In the genomic region with DNA sequence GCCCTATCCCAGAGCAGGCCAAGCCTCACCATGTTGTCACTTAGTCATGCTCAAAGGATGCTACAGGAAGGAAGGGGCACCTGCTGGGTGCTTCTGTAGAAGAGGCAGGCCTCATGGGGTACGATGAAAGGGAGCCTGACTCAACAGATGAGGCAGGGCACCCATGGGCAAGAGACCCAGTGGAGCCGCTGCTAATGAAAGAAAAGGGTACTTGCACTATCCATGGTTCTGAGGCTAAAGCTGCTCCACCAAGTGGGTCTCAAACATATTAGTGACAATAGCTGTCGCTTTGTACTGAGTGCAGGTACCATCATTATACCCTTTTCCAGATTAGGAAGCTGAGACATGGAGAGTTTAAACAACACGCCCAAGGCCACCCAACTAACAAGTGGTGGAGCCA, we compare ENCODE assay signal across 15 cellular contexts.
DNase-seq lines count a peak whose midpoint lies in the region; ATAC-seq and TF ChIP-seq lines count a peak whose summit lies in the region.
"Had no signal": no experiment of that assay in that cellular context is flagged by ENCODE, and none has a peak within 500 bp of the region (broad histone marks: within the 10 kb centered on the region; RNA-seq: fewer than 3 reads in every experiment).

No MANE protein-coding gene starts in this region.

- no peaks in the 10 kb centered on the region for H3K9me3 Mint-ChIP-seq in H9

- no peak overlapping the region for H2BK5ac ChIP-seq in H9 (ENCODE audit: insufficient read length, low read length)

- no peak overlapping the region for H2BK12ac ChIP-seq in H9 (ENCODE audit: insufficient read length, low read depth, low read length)

- H3K27ac Mint-ChIP-seq in H9, result no peak overlapping the region
- H3K27ac Mint-ChIP-seq: CD4-positive, alpha-beta memory T cell had no signal

- H3K27me3 ChIP-seq in H9 (ENCODE audit: insufficient read depth, low read length), result no peaks in the 10 kb centered on the region
- H3K27me3 ChIP-seq: BE2C had no signal

- H3K14ac ChIP-seq in H9 (ENCODE audit: insufficient read depth, low read length), result no peak overlapping the region

- H3K23me2 ChIP-seq in H9 (ENCODE audit: insufficient read length, low read depth, low read length, poor library complexity, severe bottlenecking), result no peaks in the 10 kb centered on the region

- no peak overlapping the region for H2BK20ac ChIP-seq in H9 (ENCODE audit: low read depth, low read length, poor library complexity, severe bottlenecking)

- no peak overlapping the region for H3K23ac ChIP-seq in H9 (ENCODE audit: insufficient read length, low read depth, low read length)

- no peaks in the 10 kb centered on the region for H3K4me1 ChIP-seq in H9 (ENCODE audit: insufficient read depth, low read length)
- H3K4me1 ChIP-seq: A549, BE2C had no signal

- H3K79me2 ChIP-seq in H9 (ENCODE audit: insufficient read depth, low read length), result no peaks in the 10 kb centered on the region

- no peaks in the 10 kb centered on the region for H3K36me3 Mint-ChIP-seq in H9 (ENCODE audit: insufficient read depth in 1 of 3, low read depth in 3 of 3)
- H3K36me3 Mint-ChIP-seq: CD4-positive, alpha-beta memory T cell had no signal

- no peak for ATAC-seq in left lobe of liver
- ATAC-seq in sciatic nerve, result no peak
- ATAC-seq: A549, GM12878, HCT116 had no signal

- no peak overlapping the region for H4K91ac ChIP-seq in H9 (ENCODE audit: insufficient read length, low read depth, low read length)

- H3K27me3 Mint-ChIP-seq in H9 (ENCODE audit: low read depth), result peaks cover 6% of the 10 kb centered on the region

- TF ChIP-seq RAD21 in Ishikawa (IDR thresholded peaks at IDR 0.05; ENCODE audit: low read depth), result no peak

- H2BK120ac ChIP-seq in H9 (ENCODE audit: low read depth, low read length, poor library complexity, severe bottlenecking), result no peak overlapping the region

- no peak overlapping the region for H3K9ac ChIP-seq in H9 (ENCODE audit: extremely low read depth, insufficient read length, low read length)

- no peaks in the 10 kb centered on the region for H4K20me1 ChIP-seq in H9 (ENCODE audit: control insufficient read depth, insufficient read depth, insufficient read length)

- no peaks in the 10 kb centered on the region for H3K9me3 ChIP-seq in H9 (ENCODE audit: control insufficient read depth, low read depth, low read length)
- H3K9me3 ChIP-seq: A549, BE2C had no signal

- H4K5ac ChIP-seq in H9 (ENCODE audit: insufficient read length, low read depth, low read length), result no peak overlapping the region

- H3K4me1 Mint-ChIP-seq in H9, result peaks cover 11 to 22% of the 10 kb centered on the region in 2 experiments
- H3K4me1 Mint-ChIP-seq: CD4-positive, alpha-beta memory T cell had no signal

- no peak overlapping the region for H3K18ac ChIP-seq in H9 (ENCODE audit: insufficient read length, low read depth, low read length)

- H3K79me1 ChIP-seq in H9 (ENCODE audit: insufficient read depth, low read depth, low read length, poor library complexity, severe bottlenecking), result no peaks in the 10 kb centered on the region

- no peak overlapping the region for H3T11ph ChIP-seq in H9 (ENCODE audit: low read length)

- H2AFZ ChIP-seq in H9 (ENCODE audit: low read length), result no peak overlapping the region

- no peak overlapping the region for H2BK15ac ChIP-seq in H9 (ENCODE audit: low read depth, low read length)

- no peak overlapping the region for H3K4ac ChIP-seq in H9 (ENCODE audit: low read depth, low read length)

- DNase-seq in H9 (peak; percentile 6), left lobe of liver (ENCODE audit: low spot score) (peak; percentile 7), sciatic nerve (ENCODE audit: low spot score) (peak; percentile 15), NK-92 (lab: John Stamatoyannopoulos, UW; ENCODE audit: unreplicated experiment) (no peak), RPMI8226 (no peak)
- DNase-seq in activated naive CD4-positive, alpha-beta T cell treated with anti-CD3 and anti-CD28 coated beads, Interleukin-2, amount 50 U/mL, for 16 hours, result no peak
- DNase-seq: BE2C; CD4-positive, alpha-beta memory T cell; DMS79 had no signal

- no peak overlapping the region for H3K27ac ChIP-seq in H9 (ENCODE audit: insufficient read length, low read depth, low read length)
- H3K27ac ChIP-seq: A549, C4-2B, HL-60 had no signal

- no peak for TF ChIP-seq CTCF in H9 (conservative IDR thresholded peaks at IDR 0.05)

- no peak overlapping the region for H4K8ac ChIP-seq in H9 (replicated peaks; ENCODE audit: insufficient read length, low read depth, low read length)

- H3K4me2 ChIP-seq in H9 (ENCODE audit: insufficient read depth, insufficient read length, low read length), result no peak overlapping the region
- H3K4me2 ChIP-seq: A549 had no signal

- intact Hi-C loops in sciatic nerve (cut with DNase I), result no loop called here

- no peak overlapping the region for H2AK5ac ChIP-seq in H9 (ENCODE audit: insufficient read length, low read length)

- no CpG with 5 or more reads among the region's 4 CpGs for WGBS in H9 (ENCODE audit: extremely low coverage, insufficient read length, low lambda C conversion rate)

- H3K56ac ChIP-seq in H9 (ENCODE audit: insufficient read length, low read depth, low read length), result no peak overlapping the region

- no peak overlapping the region for H3K4me3 Mint-ChIP-seq in H9
- H3K4me3 Mint-ChIP-seq: CD4-positive, alpha-beta memory T cell had no signal

- no peak for TF ChIP-seq EP300 in Ishikawa (IDR thresholded peaks at IDR 0.05; ENCODE audit: borderline replicate concordance)

TF ChIP-seq in Ishikawa, 13 proteins besides CTCF, POLR2A, EP300 and RAD21:
- TF ChIP-seq, protein P1, sequence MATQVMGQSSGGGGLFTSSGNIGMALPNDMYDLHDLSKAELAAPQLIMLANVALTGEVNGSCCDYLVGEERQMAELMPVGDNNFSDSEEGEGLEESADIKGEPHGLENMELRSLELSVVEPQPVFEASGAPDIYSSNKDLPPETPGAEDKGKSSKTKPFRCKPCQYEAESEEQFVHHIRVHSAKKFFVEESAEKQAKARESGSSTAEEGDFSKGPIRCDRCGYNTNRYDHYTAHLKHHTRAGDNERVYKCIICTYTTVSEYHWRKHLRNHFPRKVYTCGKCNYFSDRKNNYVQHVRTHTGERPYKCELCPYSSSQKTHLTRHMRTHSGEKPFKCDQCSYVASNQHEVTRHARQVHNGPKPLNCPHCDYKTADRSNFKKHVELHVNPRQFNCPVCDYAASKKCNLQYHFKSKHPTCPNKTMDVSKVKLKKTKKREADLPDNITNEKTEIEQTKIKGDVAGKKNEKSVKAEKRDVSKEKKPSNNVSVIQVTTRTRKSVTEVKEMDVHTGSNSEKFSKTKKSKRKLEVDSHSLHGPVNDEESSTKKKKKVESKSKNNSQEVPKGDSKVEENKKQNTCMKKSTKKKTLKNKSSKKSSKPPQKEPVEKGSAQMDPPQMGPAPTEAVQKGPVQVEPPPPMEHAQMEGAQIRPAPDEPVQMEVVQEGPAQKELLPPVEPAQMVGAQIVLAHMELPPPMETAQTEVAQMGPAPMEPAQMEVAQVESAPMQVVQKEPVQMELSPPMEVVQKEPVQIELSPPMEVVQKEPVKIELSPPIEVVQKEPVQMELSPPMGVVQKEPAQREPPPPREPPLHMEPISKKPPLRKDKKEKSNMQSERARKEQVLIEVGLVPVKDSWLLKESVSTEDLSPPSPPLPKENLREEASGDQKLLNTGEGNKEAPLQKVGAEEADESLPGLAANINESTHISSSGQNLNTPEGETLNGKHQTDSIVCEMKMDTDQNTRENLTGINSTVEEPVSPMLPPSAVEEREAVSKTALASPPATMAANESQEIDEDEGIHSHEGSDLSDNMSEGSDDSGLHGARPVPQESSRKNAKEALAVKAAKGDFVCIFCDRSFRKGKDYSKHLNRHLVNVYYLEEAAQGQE (IDR thresholded peaks at IDR 0.05; ENCODE audit: low read depth), result peak; percentile 47; the same call in 1 of the 2 replicates
- TF ChIP-seq TEAD4 (IDR thresholded peaks at IDR 0.05), result no peak

Comparison
In these comparisons a context has a peak if more than half of its experiments do, and no peak if none do; other contexts are left out.
1. DNase-seq: peak in H9 (single experiment), left lobe of liver (single experiment) and sciatic nerve (single experiment); none in NK-92 (single experiment), RPMI8226 (single experiment) and activated naive CD4-positive, alpha-beta T cell treated with anti-CD3 and anti-CD28 coated beads, Interleukin-2, amount 50 U/mL, for 16 hours (single experiment).